In the genomic region with DNA sequence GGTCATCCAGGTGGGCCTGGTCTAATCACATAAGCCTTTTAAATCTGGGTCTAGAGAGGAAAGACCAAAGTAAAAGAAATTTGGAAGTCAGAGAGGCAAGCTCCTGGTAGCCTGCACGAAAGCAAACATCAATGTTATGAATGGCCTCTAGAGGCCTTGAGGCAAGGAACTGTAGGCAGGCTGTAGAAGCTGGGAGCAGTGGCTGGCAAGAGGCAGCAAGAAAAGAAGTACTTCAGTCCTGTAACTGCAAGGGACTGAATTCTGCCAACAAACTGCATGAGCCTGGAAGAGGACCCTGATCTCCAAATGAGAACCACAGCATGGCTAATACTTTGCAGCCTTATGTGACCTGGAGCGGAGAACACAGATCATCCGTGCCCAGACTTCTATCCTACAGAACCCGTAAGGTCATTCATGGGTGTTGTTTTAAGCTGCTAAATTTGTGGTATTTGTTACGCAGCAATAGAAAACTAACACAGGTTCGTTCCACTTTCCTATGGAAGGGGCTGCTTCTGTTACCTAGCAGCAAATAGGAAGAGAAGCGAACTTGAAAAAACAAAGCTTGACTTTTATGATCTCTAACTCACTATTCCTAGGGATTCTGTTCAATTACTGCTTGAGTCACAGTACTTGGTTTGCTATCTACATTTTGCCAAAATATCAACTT, we compare ENCODE assay signal across 8 cellular contexts. TPM values are rescaled to one million over a fixed set of nuclear protein-coding genes. Genes with fewer than 3 reads are reported as not detected.
DNase-seq lines count a peak whose midpoint lies in the region; ATAC-seq and TF ChIP-seq lines count a peak whose summit lies in the region.

No MANE protein-coding gene starts in this region.

- peak overlapping the region; percentile 99 for H3K27ac ChIP-seq in cardiac muscle cell
- peak overlapping the region; percentile 97 to 100 (median 100) for H3K27ac ChIP-seq in transverse colon

- intact Hi-C loops in cardiac septum (cut with DNase I) (no loop called here), transverse colon (cut with DNase I; ENCODE audit: low total_unique reads) (no loop called here)
- intact Hi-C loops in activated T-helper 2 cell treated with anti-CD3 and anti-CD28 coated beads, Interferon-gamma antibody, Interleukin-2, Interleukin-4, amounts not matched to agents 10 μg/mL and 5 μg/mL and 100 μg/mL, durations not matched to agents 14 hours and 24 hours and 36 hours (cut with micrococcal nuclease): loop anchor here (2.0 to 10.0 kb wide), 5 partner anchors 87 to 867 kb away; a partner anchor contains a TSS

- H3K4me1 Mint-ChIP-seq in activated T-helper 2 cell treated with anti-CD3 and anti-CD28 coated beads, Interferon-gamma antibody, Interleukin-2, Interleukin-4, amounts not matched to agents 10 μg/mL and 5 μg/mL and 100 μg/mL, durations not matched to agents 14 hours and 24 hours and 36 hours (ENCODE audit: low read depth): peaks cover 53% of the 10 kb centered on the region

- TF ChIP-seq EP300 in transverse colon (IDR thresholded peaks at IDR 0.05; ENCODE audit: low read depth): no peak

- WGBS in transverse colon (ENCODE audit: low coverage in 1 of 2), 2 donors: 38 to 56% methylated on average over 3 to 7 of the region's 7 CpGs

- peak overlapping the region; percentile 89 for H3K27ac Mint-ChIP-seq in activated T-helper 2 cell treated with anti-CD3 and anti-CD28 coated beads, Interferon-gamma antibody, Interleukin-2, Interleukin-4, amounts not matched to agents 10 μg/mL and 5 μg/mL and 100 μg/mL, durations not matched to agents 14 hours and 24 hours and 36 hours

- H3K4me1 ChIP-seq in cardiac muscle cell (ENCODE audit: low read depth) (peaks cover 8% of the 10 kb centered on the region), transverse colon (peaks cover 9 to 47% (median 20%) of the 10 kb centered on the region in 4 donors)

- no peaks in the 10 kb centered on the region for H3K27me3 Mint-ChIP-seq in activated T-helper 2 cell treated with anti-CD3 and anti-CD28 coated beads, Interferon-gamma antibody, Interleukin-2, Interleukin-4, amounts not matched to agents 10 μg/mL and 5 μg/mL and 100 μg/mL, durations not matched to agents 14 hours and 24 hours and 36 hours (ENCODE audit: low read depth)

- no peaks in the 10 kb centered on the region for H3K27me3 ChIP-seq in cardiac muscle cell
- no peaks in the 10 kb centered on the region for H3K27me3 ChIP-seq in kidney epithelial cell (ENCODE audit: control insufficient read depth, insufficient read depth, low read length)
- H3K27me3 ChIP-seq in transverse colon: no peaks in the 10 kb centered on the region

- TF ChIP-seq CTCF in cardiac muscle cell (IDR thresholded peaks at IDR 0.05; ENCODE audit: low read depth, low read length): no peak
- TF ChIP-seq CTCF in kidney epithelial cell (IDR thresholded peaks at IDR 0.05; ENCODE audit: insufficient read depth, low read length, poor library complexity, severe bottlenecking): no peak
- TF ChIP-seq CTCF in transverse colon (IDR thresholded peaks at IDR 0.05): peak in 1 of 5 experiments; percentile 30

- no peak for TF ChIP-seq POLR2A in transverse colon (IDR thresholded peaks at IDR 0.05)

- H3K9me3 ChIP-seq in cardiac muscle cell (ENCODE audit: low read depth): no peaks in the 10 kb centered on the region
- H3K9me3 ChIP-seq in transverse colon: no peaks in the 10 kb centered on the region

- no peak for DNase-seq in cardiac muscle cell (ENCODE audit: low read depth in 1 of 2, low spot score in 1 of 2)
- DNase-seq in cardiac septum (ENCODE audit: low spot score): no peak
- no peak for DNase-seq in activated T-helper 2 cell treated with anti-CD3 and anti-CD28 coated beads, Interferon-gamma antibody, Interleukin-2, Interleukin-4, amounts not matched to agents 10 μg/mL and 5 μg/mL and 100 μg/mL, durations not matched to agents 14 hours and 24 hours and 36 hours (ENCODE audit: low spot score)
- DNase-seq in kidney epithelial cell (ENCODE audit: low read depth): no peak
- no peak for DNase-seq in transverse colon

- ATAC-seq in HG02852 (IDR thresholded peaks at IDR 0.05; ENCODE audit: unreplicated experiment): no peak
- no peak for ATAC-seq in GM18502 (IDR thresholded peaks at IDR 0.05; ENCODE audit: poor library complexity, unreplicated experiment)
- no peak for ATAC-seq in HG02571 (IDR thresholded peaks at IDR 0.05; ENCODE audit: unreplicated experiment)

- in situ Hi-C loops in transverse colon (cut with MboI; ENCODE audit: low pct_ligation_motif_present in 1 of 4, low pct_unique_long_range_greater_than_20kb in 1 of 4, low sequenced_read_pairs in 3 of 4): no loop called here

- H3K9me3 Mint-ChIP-seq in activated T-helper 2 cell treated with anti-CD3 and anti-CD28 coated beads, Interferon-gamma antibody, Interleukin-2, Interleukin-4, amounts not matched to agents 10 μg/mL and 5 μg/mL and 100 μg/mL, durations not matched to agents 14 hours and 24 hours and 36 hours: no peaks in the 10 kb centered on the region

- peaks cover 43% of the 10 kb centered on the region for H3K36me3 Mint-ChIP-seq in activated T-helper 2 cell treated with anti-CD3 and anti-CD28 coated beads, Interferon-gamma antibody, Interleukin-2, Interleukin-4, amounts not matched to agents 10 μg/mL and 5 μg/mL and 100 μg/mL, durations not matched to agents 14 hours and 24 hours and 36 hours (ENCODE audit: low read depth)

- peak overlapping the region; percentile 87 for H3K4me3 ChIP-seq in cardiac muscle cell
- peak overlapping the region; percentile 96 for H3K4me3 ChIP-seq in kidney epithelial cell (ENCODE audit: low read depth, low read length)
- peak overlapping the region; percentile 6 to 92 (median 68) for H3K4me3 ChIP-seq in transverse colon

- H3K4me3 Mint-ChIP-seq in activated T-helper 2 cell treated with anti-CD3 and anti-CD28 coated beads, Interferon-gamma antibody, Interleukin-2, Interleukin-4, amounts not matched to agents 10 μg/mL and 5 μg/mL and 100 μg/mL, durations not matched to agents 14 hours and 24 hours and 36 hours (ENCODE audit: low read depth): peak overlapping the region; percentile 96

- peaks cover 9% of the 10 kb centered on the region for H3K36me3 ChIP-seq in cardiac muscle cell
- no peaks in the 10 kb centered on the region for H3K36me3 ChIP-seq in kidney epithelial cell (ENCODE audit: control insufficient read depth, insufficient read depth, low read length)
- H3K36me3 ChIP-seq in transverse colon: no peaks in the 10 kb centered on the region

RNA-seq across cellular contexts. Expression of a gene that starts 1.2 kb away (rescaled TPM):
- 107 and 112 TPM in 2 replicates for total RNA-seq in cardiac muscle cell
- polyA plus RNA-seq in cardiac muscle cell: 188 and 196 TPM in 2 replicates
- 239 TPM for total RNA-seq in cardiac septum
- 160 and 180 TPM in 2 replicates for total RNA-seq in activated T-helper 2 cell treated with anti-CD3 and anti-CD28 coated beads, Interferon-gamma antibody, Interleukin-2, Interleukin-4, amounts not matched to agents 10 μg/mL and 5 μg/mL and 100 μg/mL, durations not matched to agents 14 hours and 24 hours and 36 hours
- total RNA-seq in kidney epithelial cell: 66.9 and 77.2 TPM in 2 replicates
- total RNA-seq in transverse colon: 100 to 1,000 TPM in 1 of 4 donors, 10 to 100 TPM in 3; 44.4 to 149 (median 85.8) TPM

RNA-seq across cellular contexts. Expression of a gene that starts 5.2 kb away (rescaled TPM):
- total RNA-seq in cardiac muscle cell: 22.1 and 22.6 TPM in 2 replicates
- 24.4 and 30.2 TPM in 2 replicates for polyA plus RNA-seq in cardiac muscle cell
- total RNA-seq in cardiac septum: 94.9 TPM
- total RNA-seq in activated T-helper 2 cell treated with anti-CD3 and anti-CD28 coated beads, Interferon-gamma antibody, Interleukin-2, Interleukin-4, amounts not matched to agents 10 μg/mL and 5 μg/mL and 100 μg/mL, durations not matched to agents 14 hours and 24 hours and 36 hours: 59.8 and 62.9 TPM in 2 replicates
- 24.5 and 32.2 TPM in 2 replicates for total RNA-seq in kidney epithelial cell
- total RNA-seq in transverse colon: 10 to 100 TPM in 3 of 4 donors, 1 to 10 TPM in 1; 7.2 to 53.2 (median 38.4) TPM
